In genomic region chr11:10792385-10793068, GRCh38 we compare ENCODE assay signal across 1 cellular context.
TF ChIP-seq lines count a peak whose summit lies in the region.

No MANE protein-coding gene starts in this region.

TF ChIP-seq in H1, 55 proteins besides CTCF, POLR2A, EP300 and RAD21 (continued from another document):
- TF ChIP-seq CBX5 (IDR thresholded peaks at IDR 0.05; ENCODE audit: low read depth, low read length) (no peak), SAP30 (IDR thresholded peaks at IDR 0.05; ENCODE audit: insufficient read depth, insufficient replicate concordance, low read length) (no peak), CEBPB (IDR thresholded peaks at IDR 0.05; ENCODE audit: low read depth, low read length) (no peak), MAFK (IDR thresholded peaks at IDR 0.05; ENCODE audit: low read depth, low read length) (no peak), EZH2 (IDR thresholded peaks at IDR 0.05; ENCODE audit: low read depth, low read length, severe bottlenecking) (no peak), JUND (IDR thresholded peaks at IDR 0.05; ENCODE audit: low read length) (peak; percentile 53; the same call in 1 of the 2 replicates), TAF7 (optimal IDR thresholded peaks at IDR 0.05; ENCODE audit: borderline replicate concordance, low read depth, low read length) (no peak), BACH1 (IDR thresholded peaks at IDR 0.05; ENCODE audit: low read length) (no peak; the same call in 1 of the 2 replicates), GABPA (IDR thresholded peaks at IDR 0.05; ENCODE audit: borderline replicate concordance, insufficient read depth, low read length) (peak; percentile 52; the same call in 1 of the 2 replicates), KDM4A (IDR thresholded peaks at IDR 0.05; ENCODE audit: low read depth, low read length, severe bottlenecking) (no peak), SP2 (IDR thresholded peaks at IDR 0.05; ENCODE audit: low read length) (no peak), CHD7 (IDR thresholded peaks at IDR 0.05; ENCODE audit: insufficient replicate concordance, low read length) (no peak), SIRT6 (IDR thresholded peaks at IDR 0.05; ENCODE audit: low read length) (no peak), GTF2F1 (IDR thresholded peaks at IDR 0.05; ENCODE audit: borderline replicate concordance, low read depth, low read length) (no peak), SIX5 (IDR thresholded peaks at IDR 0.05; ENCODE audit: low read depth, low read length) (no peak), EGR1 (IDR thresholded peaks at IDR 0.05; ENCODE audit: borderline replicate concordance, low read depth, low read length) (no peak), SRF (IDR thresholded peaks at IDR 0.05; ENCODE audit: low read depth, low read length) (no peak), USF2 (IDR thresholded peaks at IDR 0.05; ENCODE audit: low read length) (no peak; the same call in 1 of the 2 replicates), PHF8 (conservative IDR thresholded peaks at IDR 0.05; ENCODE audit: low read depth, low read length) (no peak), MAX (IDR thresholded peaks at IDR 0.05) (peak; percentile 75), CTBP2 (IDR thresholded peaks at IDR 0.05; ENCODE audit: borderline replicate concordance, insufficient read depth, insufficient read length, low read length) (no peak), BRCA1 (IDR thresholded peaks at IDR 0.05; ENCODE audit: low read depth, low read length) (no peak), CHD2 (IDR thresholded peaks at IDR 0.05; ENCODE audit: low read length) (0 out of 2 replicates have a peak, but pooled peaks have one; percentile 27), RXRA (IDR thresholded peaks at IDR 0.05; ENCODE audit: insufficient read depth, low read depth, low read length) (no peak), POU5F1 (IDR thresholded peaks at IDR 0.05; ENCODE audit: low read depth, low read length) (no peak), SP4 (IDR thresholded peaks at IDR 0.05; ENCODE audit: low read length) (no peak), CHD1 (IDR thresholded peaks at IDR 0.05; ENCODE audit: low read depth, low read length) (no peak), TCF12 (IDR thresholded peaks at IDR 0.05; ENCODE audit: low read depth, low read length) (no peak), SIN3A (conservative IDR thresholded peaks at IDR 0.05 in 1 of 2, IDR thresholded peaks at IDR 0.05 in 1 of 2; ENCODE audit: low read depth in 1 of 2, low read length in 2 of 2) (no peak), RNF2 (IDR thresholded peaks at IDR 0.05; ENCODE audit: borderline replicate concordance, low read depth, low read length, missing control alignments, poor library complexity, severe bottlenecking) (no peak), ATF2 (IDR thresholded peaks at IDR 0.05; ENCODE audit: low read length) (no peak), NANOG (IDR thresholded peaks at IDR 0.05; ENCODE audit: insufficient read depth, low read depth, low read length, poor library complexity, severe bottlenecking) (peak; percentile 46), KDM1A (IDR thresholded peaks at IDR 0.05; ENCODE audit: borderline replicate concordance, low read length) (no peak), CBX8 (IDR thresholded peaks at IDR 0.05; ENCODE audit: borderline replicate concordance, low read depth, low read length) (no peak), KDM5A (IDR thresholded peaks at IDR 0.05; ENCODE audit: low read length) (no peak), SP1 (IDR thresholded peaks at IDR 0.05; ENCODE audit: low read depth, low read length) (no peak), RBBP5 (IDR thresholded peaks at IDR 0.05; ENCODE audit: borderline replicate concordance, low read depth, low read length) (no peak), TEAD4 (IDR thresholded peaks at IDR 0.05; ENCODE audit: low read depth, low read length) (peak; percentile 40; the same call in 1 of the 2 replicates), HDAC6 (IDR thresholded peaks at IDR 0.05; ENCODE audit: low read depth, low read length) (no peak), HDAC2 (IDR thresholded peaks at IDR 0.05; ENCODE audit: borderline replicate concordance in 1 of 2, low read depth in 2 of 2, low read length in 2 of 2) (no peak), ATF3 (IDR thresholded peaks at IDR 0.05; ENCODE audit: insufficient read depth, low read depth, low read length) (0 out of 2 replicates have a peak, but pooled peaks have one; percentile 14), JUN (IDR thresholded peaks at IDR 0.05; ENCODE audit: low read depth, low read length) (no peak), SUZ12 (IDR thresholded peaks at IDR 0.05; ENCODE audit: low read length) (no peak)
